Comparison of ENCODE assay signal across 8 cellular contexts in genomic region chr7:99473315-99473596, GRCh38. TPM values are rescaled to one million over a fixed set of nuclear protein-coding genes. Genes with fewer than 3 reads are reported as not detected.
DNase-seq lines count a peak whose midpoint lies in the region; ATAC-seq, FAIRE-seq and TF ChIP-seq lines count a peak whose summit lies in the region.

No MANE protein-coding gene starts in this region.

- no peak for FAIRE-seq in pancreas (lab: Jason Lieb, UNC)

- TF ChIP-seq CTCF in AG09309 (IDR thresholded peaks at IDR 0.05; ENCODE audit: control insufficient read depth, insufficient read depth, low read depth, low read length, missing control alignments) (no peak), WI38 (IDR thresholded peaks at IDR 0.05; ENCODE audit: low read depth, low read length) (no peak), foreskin keratinocyte (conservative IDR thresholded peaks at IDR 0.05) (no peak), pancreas (IDR thresholded peaks at IDR 0.05) (no peak)

- peak; percentile 17 for DNase-seq in AG09309 (ENCODE audit: low read depth)
- DNase-seq in GM04504 (ENCODE audit: low read depth) = peak; percentile 43
- peak; percentile 54 to 72 for DNase-seq in foreskin keratinocyte
- peak in 1 of 6 donors; percentile 12 for DNase-seq in pancreas

- intact Hi-C loops in pancreas (cut with DNase I) = no loop called here

- H3K9me3 ChIP-seq in KOPT-K1 (ENCODE audit: insufficient read depth, low read length, poor library complexity, severe bottlenecking) (no peaks in the 10 kb centered on the region), pancreas (no peaks in the 10 kb centered on the region)

- peak overlapping the region; percentile 94 for H3K4me3 ChIP-seq in AG09309 (ENCODE audit: control insufficient read depth, low read depth, low read length)
- H3K4me3 ChIP-seq in WI38 (ENCODE audit: low read depth, low read length) = peak overlapping the region; percentile 95
- H3K4me3 ChIP-seq in pancreas = peak overlapping the region; percentile 50 to 86 (median 66)

- ATAC-seq in foreskin keratinocyte (peak; percentile 39), pancreas (peak; percentile 10 to 51 (median 34)), HG02763 (IDR thresholded peaks at IDR 0.05; ENCODE audit: unreplicated experiment) (no peak), HG02678 (IDR thresholded peaks at IDR 0.05; ENCODE audit: unreplicated experiment) (no peak)

- no peaks in the 10 kb centered on the region for H3K27me3 ChIP-seq in foreskin keratinocyte
- H3K27me3 ChIP-seq in pancreas = no peaks in the 10 kb centered on the region

- H3K4me1 ChIP-seq in foreskin keratinocyte (no peaks in the 10 kb centered on the region), pancreas (peaks cover 0 to 4% (median 0%) of the 10 kb centered on the region in 3 donors)

- H3K36me3 ChIP-seq in KOPT-K1 (ENCODE audit: insufficient read depth, low read length) (peaks cover 31% of the 10 kb centered on the region), pancreas (no peaks in the 10 kb centered on the region)

- 2% methylated on average over 7 of the region's 7 CpGs for WGBS in pancreas, 2 donors

- H3K27ac ChIP-seq in KOPT-K1 (ENCODE audit: low read depth, low read length, poor library complexity, severe bottlenecking) (peak overlapping the region; percentile 68), foreskin keratinocyte (no peak overlapping the region), pancreas (peak overlapping the region in 3 of 4 donors; percentile 36 to 70 (median 60))

RNA-seq across cellular contexts. Expression of gene ZNF789, which starts 0.6 kb away (rescaled TPM):
- total RNA-seq in foreskin keratinocyte (4.2 and 6.1 TPM in 2 replicates), pancreas (1 to 10 TPM; 3.6 to 7.8 (median 4.3) TPM)
- polyA plus RNA-seq in foreskin keratinocyte (2.4 and 2.8 TPM in 2 replicates), pancreas (10 to 100 TPM; 12.9 to 21.9 TPM)

RNA-seq across cellular contexts. Expression of gene ATP5MF, which starts 7.3 kb away (rescaled TPM):
- total RNA-seq in foreskin keratinocyte (574 and 629 TPM in 2 replicates), pancreas (100 to 1,000 TPM in 1 of 6 donors, 10 to 100 TPM in 5; 50.8 to 102 (median 83.4) TPM)
- polyA plus RNA-seq in foreskin keratinocyte (1,137 and 1,181 TPM in 2 replicates), pancreas (100 to 1,000 TPM; 412 to 428 TPM)

RNA-seq across cellular contexts. Expression of gene ZNF394, which starts 26.8 kb away (rescaled TPM):
- total RNA-seq in foreskin keratinocyte (14.7 and 15.4 TPM in 2 replicates), pancreas (10 to 100 TPM; 10.3 to 16.8 (median 13.2) TPM)
- polyA plus RNA-seq in foreskin keratinocyte (10.6 and 10.7 TPM in 2 replicates), pancreas (10 to 100 TPM; 15.6 to 15.9 TPM)

RNA-seq across cellular contexts. Expression of gene ZKSCAN5, which starts 31.2 kb away (rescaled TPM):
- total RNA-seq in foreskin keratinocyte (10.7 and 11.1 TPM in 2 replicates), pancreas (1 to 10 TPM; 1.4 to 4.1 (median 2.0) TPM)
- polyA plus RNA-seq in foreskin keratinocyte (4.3 and 4.4 TPM in 2 replicates), pancreas (1 to 10 TPM; 2.4 TPM)

RNA-seq across cellular contexts. Expression of gene CPSF4, which starts 34.5 kb away (rescaled TPM):
- total RNA-seq in foreskin keratinocyte (37.1 and 38.1 TPM in 2 replicates), pancreas (10 to 100 TPM; 15.2 to 26.2 (median 21.5) TPM)
- polyA plus RNA-seq in foreskin keratinocyte (39.7 and 41.8 TPM in 2 replicates), pancreas (10 to 100 TPM; 29.2 to 42.5 TPM)

Comparison
In these comparisons a context has a peak if more than half of its experiments do, and no peak if none do; other contexts are left out.
1. ATAC-seq: peak in foreskin keratinocyte (single experiment) and pancreas (4 of 4); none in HG02763 (single experiment) and HG02678 (single experiment).
2. Peak in every context shown above with its lines, with median percentiles within 50 percentile points of each other: H3K4me3 ChIP-seq.